1 cellular context compared by ENCODE assay signal in genomic region chr21:46127239-46128105, GRCh38.
TF ChIP-seq lines count a peak whose summit lies in the region.

No MANE protein-coding gene starts in this region.

TF ChIP-seq in WTC11, 78 proteins besides CTCF, POLR2A, EP300 and RAD21 (continued from another document):
- no peak for TF ChIP-seq ATF1 (CRISPR knock-in tag; IDR thresholded peaks at IDR 0.05)
- no peak for TF ChIP-seq ELF4 (CRISPR knock-in tag; IDR thresholded peaks at IDR 0.05; ENCODE audit: low read depth)
TF ChIP-seq in WTC11: peak in this region for 0.
